15 cellular contexts compared by ENCODE assay signal in the genomic region with DNA sequence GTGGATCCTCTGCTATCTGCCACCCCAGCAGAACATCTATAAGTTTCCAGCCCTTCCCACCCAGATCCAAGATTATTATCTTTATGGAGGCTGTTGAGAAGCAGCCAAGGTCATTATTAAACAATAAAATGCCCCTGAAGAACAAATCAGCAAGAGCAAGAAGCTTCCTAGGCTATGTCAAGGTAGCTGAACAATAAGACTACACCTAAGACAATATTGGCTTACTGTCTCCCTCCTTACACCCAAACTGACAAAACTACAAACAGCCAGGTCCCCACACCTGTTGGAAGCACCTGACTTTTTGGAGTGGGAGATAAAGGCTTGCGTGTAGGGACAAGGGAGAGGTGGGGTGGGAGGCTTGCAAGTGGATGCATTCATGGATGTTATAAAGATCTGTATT.
DNase-seq lines count a peak whose midpoint lies in the region; ATAC-seq and TF ChIP-seq lines count a peak whose summit lies in the region.
"Had no signal": no experiment of that assay in that cellular context is flagged by ENCODE, and none has a peak within 500 bp of the region (broad histone marks: within the 10 kb centered on the region; RNA-seq: fewer than 3 reads in every experiment).

No MANE protein-coding gene starts in this region.

- H3K27me3 ChIP-seq in Peyer's patch (no peaks in the 10 kb centered on the region), sigmoid colon (no peaks in the 10 kb centered on the region)
- H3K27me3 ChIP-seq: ovary, SJCRH30, testis had no signal

- TF ChIP-seq CTCF in natural killer cell (IDR thresholded peaks at IDR 0.05) = no peak
- TF ChIP-seq CTCF in Peyer's patch (IDR thresholded peaks at IDR 0.05) = no peak
- TF ChIP-seq CTCF in sigmoid colon (IDR thresholded peaks at IDR 0.05) = no peak

- no peak for TF ChIP-seq POLR2A in Peyer's patch (IDR thresholded peaks at IDR 0.05)
- no peak for TF ChIP-seq POLR2A in sigmoid colon (IDR thresholded peaks at IDR 0.05)

- H3K4me3 ChIP-seq in Peyer's patch (no peak overlapping the region), sigmoid colon (no peak overlapping the region)
- H3K4me3 ChIP-seq: ovary, SJCRH30, testis had no signal

- no peaks in the 10 kb centered on the region for H3K36me3 Mint-ChIP-seq in natural killer cell treated with Interleukin-12 subunit alpha and Interleukin-12 subunit beta and Interleukin-15 and Interleukin-18, amount 100 ng/mL, for 72 hours
- no peaks in the 10 kb centered on the region for H3K36me3 Mint-ChIP-seq in natural killer cell
- no peaks in the 10 kb centered on the region for H3K36me3 Mint-ChIP-seq in immature natural killer cell

- no peaks in the 10 kb centered on the region for H3K9me3 Mint-ChIP-seq in natural killer cell treated with Interleukin-12 subunit alpha and Interleukin-12 subunit beta and Interleukin-15 and Interleukin-18, amount 100 ng/mL, for 72 hours
- H3K9me3 Mint-ChIP-seq in natural killer cell (no peaks in the 10 kb centered on the region), immature natural killer cell (no peaks in the 10 kb centered on the region)

- H3K4me3 Mint-ChIP-seq in natural killer cell treated with Interleukin-12 subunit alpha and Interleukin-12 subunit beta and Interleukin-15 and Interleukin-18, amount 100 ng/mL, for 72 hours = no peak overlapping the region
- H3K4me3 Mint-ChIP-seq in natural killer cell (no peak overlapping the region), immature natural killer cell (peak overlapping the region in 3 of 5 donors; percentile 1 to 8 (median 4))

- DNase-seq in natural killer cell treated with Interleukin-12 subunit alpha and Interleukin-12 subunit beta and Interleukin-15 and Interleukin-18, amount 100 ng/mL, for 72 hours (ENCODE audit: low spot score) = no peak
- DNase-seq in natural killer cell (no peak), Peyer's patch (no peak), immature natural killer cell (no peak), sigmoid colon (no peak), cerebellar cortex (ENCODE audit: low spot score) (no peak)
- DNase-seq: activated CD8-positive, alpha-beta memory T cell treated with anti-CD3 and anti-CD28 coated beads for 24 hours; DMS 273 treated with DMSO at 0.1 percent for 48 hours; NCI-H1092; NCI-H748 treated with DMSO at 0.1 percent for 48 hours; OCI-M1; ovary; SJCRH30; testis had no signal

- H3K36me3 ChIP-seq in Peyer's patch = no peaks in the 10 kb centered on the region
- no peaks in the 10 kb centered on the region for H3K36me3 ChIP-seq in sigmoid colon
- H3K36me3 ChIP-seq: ovary had no signal

- peak overlapping the region; percentile 50 to 51 for H3K27ac Mint-ChIP-seq in natural killer cell treated with Interleukin-12 subunit alpha and Interleukin-12 subunit beta and Interleukin-15 and Interleukin-18, amount 100 ng/mL, for 72 hours
- H3K27ac Mint-ChIP-seq in natural killer cell (peak overlapping the region in 1 of 2 donors; percentile 36), immature natural killer cell (peak overlapping the region in 3 of 6 donors; percentile 29 to 91 (median 51))

- WGBS in sigmoid colon, 2 donors = 14 to 75% methylated on average over 1 of the region's 1 CpG

- intact Hi-C loops in natural killer cell (cut with micrococcal nuclease) (no loop called here), sigmoid colon (cut with DNase I) (no loop called here)

- H3K27me3 Mint-ChIP-seq in natural killer cell treated with Interleukin-12 subunit alpha and Interleukin-12 subunit beta and Interleukin-15 and Interleukin-18, amount 100 ng/mL, for 72 hours = peaks cover 0 to 3% of the 10 kb centered on the region in 2 donors
- H3K27me3 Mint-ChIP-seq in natural killer cell (ENCODE audit: low read depth in 2 of 2) (peaks cover 0 to 9% of the 10 kb centered on the region in 2 donors), immature natural killer cell (ENCODE audit: low read depth in 3 of 3) (peaks cover 0 to 4% (median 0%) of the 10 kb centered on the region in 3 donors)

- peak overlapping the region in 3 of 4 donors; percentile 15 to 68 (median 19) for H3K27ac ChIP-seq in Peyer's patch
- H3K27ac ChIP-seq in sigmoid colon = no peak overlapping the region
- H3K27ac ChIP-seq: ovary, SJCRH30, testis had no signal

- H3K4me1 ChIP-seq in Peyer's patch (peaks cover 0 to 79% (median 25%) of the 10 kb centered on the region in 4 donors), sigmoid colon (peaks cover 0 to 41% (median 23%) of the 10 kb centered on the region in 4 donors)

- peaks cover 50 to 52% of the 10 kb centered on the region in 2 donors for H3K4me1 Mint-ChIP-seq in natural killer cell treated with Interleukin-12 subunit alpha and Interleukin-12 subunit beta and Interleukin-15 and Interleukin-18, amount 100 ng/mL, for 72 hours (ENCODE audit: low read depth in 2 of 2)
- peaks cover 63 to 77% of the 10 kb centered on the region in 2 donors for H3K4me1 Mint-ChIP-seq in natural killer cell
- H3K4me1 Mint-ChIP-seq in immature natural killer cell = peaks cover 92 to 99% of the 10 kb centered on the region in 2 donors

- H3K9me3 ChIP-seq in Peyer's patch (no peaks in the 10 kb centered on the region), sigmoid colon (no peaks in the 10 kb centered on the region)
- H3K9me3 ChIP-seq: ovary, SJCRH30, testis had no signal

- TF ChIP-seq EP300 in sigmoid colon (IDR thresholded peaks at IDR 0.05) = no peak

- ATAC-seq in natural killer cell treated with Interleukin-12 subunit alpha and Interleukin-12 subunit beta and Interleukin-15 and Interleukin-18, amount 100 ng/mL, for 72 hours = no peak
- ATAC-seq in natural killer cell (no peak), HG02798 (IDR thresholded peaks at IDR 0.05; ENCODE audit: poor library complexity, unreplicated experiment) (no peak)

Comparison
In these comparisons a context has a peak if more than half of its experiments do, and no peak if none do; other contexts are left out.
1. H3K4me3 Mint-ChIP-seq: peak in immature natural killer cell (3 of 5); none in natural killer cell treated with Interleukin-12 subunit alpha and Interleukin-12 subunit beta and Interleukin-15 and Interleukin-18, amount 100 ng/mL, for 72 hours (single experiment) and natural killer cell (single experiment).
2. H3K27ac ChIP-seq: peak in Peyer's patch (3 of 4); none in sigmoid colon (0 of 4).